3 cellular contexts compared by ENCODE assay signal in genomic region chr13:51803018-51803417, GRCh38.
TF ChIP-seq lines count a peak whose summit lies in the region.

No MANE protein-coding gene starts in this region.

TF ChIP-seq in A549, 52 proteins besides CTCF, POLR2A, EP300 and RAD21:
- TF ChIP-seq CHD2 (IDR thresholded peaks at IDR 0.05; ENCODE audit: low read length, partially characterized antibody) (no peak), BHLHE40 (IDR thresholded peaks at IDR 0.05; ENCODE audit: low read depth, low read length) (no peak), ESRRA (IDR thresholded peaks at IDR 0.05; ENCODE audit: borderline replicate concordance, low read length) (no peak), HOXB5 (CRISPR knock-in tag; IDR thresholded peaks at IDR 0.05) (no peak), HDAC2 (IDR thresholded peaks at IDR 0.05) (no peak), JUN (IDR thresholded peaks at IDR 0.05) (no peak), POLR2AphosphoS2 (conservative IDR thresholded peaks at IDR 0.05; ENCODE audit: low read length) (no peak), ZNF302 (CRISPR knock-in tag; IDR thresholded peaks at IDR 0.05) (no peak), HOXA7 (CRISPR knock-in tag; IDR thresholded peaks at IDR 0.05) (no peak), TP53 (CRISPR knock-in tag; IDR thresholded peaks at IDR 0.05) (no peak), ATOH8 (CRISPR knock-in tag; IDR thresholded peaks at IDR 0.05; ENCODE audit: low read depth) (no peak), CEBPB (IDR thresholded peaks at IDR 0.05) (no peak), MYC (IDR thresholded peaks at IDR 0.05; ENCODE audit: borderline replicate concordance, low read length) (no peak)

TF ChIP-seq in HCT116, 20 proteins besides CTCF, POLR2A, EP300 and RAD21:
- TF ChIP-seq EZH2phosphoT487 (IDR thresholded peaks at IDR 0.05; ENCODE audit: borderline replicate concordance) = no peak
- no peak for TF ChIP-seq POLR2AphosphoS5 (IDR thresholded peaks at IDR 0.05; ENCODE audit: low read depth, low read length)
- no peak for TF ChIP-seq SRF (IDR thresholded peaks at IDR 0.05; ENCODE audit: low read depth)
- no peak for TF ChIP-seq EZH2 (IDR thresholded peaks at IDR 0.05)
- TF ChIP-seq SP1 (IDR thresholded peaks at IDR 0.05; ENCODE audit: low read depth) = no peak
- TF ChIP-seq YY1 (IDR thresholded peaks at IDR 0.05; ENCODE audit: extremely low read depth, insufficient replicate concordance, low read depth, low read length) = no peak
- TF ChIP-seq ZFX (IDR thresholded peaks at IDR 0.05) = no peak
- no peak for TF ChIP-seq JUND (IDR thresholded peaks at IDR 0.05)
- TF ChIP-seq CBX3 (IDR thresholded peaks at IDR 0.05; ENCODE audit: low read depth) = no peak
- no peak for TF ChIP-seq CEBPB (IDR thresholded peaks at IDR 0.05; ENCODE audit: low read depth)
- TF ChIP-seq ZNF274 (IDR thresholded peaks at IDR 0.05; ENCODE audit: low read depth, low read length) = no peak
- no peak for TF ChIP-seq MAX (IDR thresholded peaks at IDR 0.05)
- TF ChIP-seq EGR1 (IDR thresholded peaks at IDR 0.05; ENCODE audit: low read depth) = no peak
- TF ChIP-seq ELF1 (IDR thresholded peaks at IDR 0.05; ENCODE audit: borderline replicate concordance, low read depth) = no peak
- TF ChIP-seq ZBTB33 (IDR thresholded peaks at IDR 0.05; ENCODE audit: extremely low read depth, insufficient replicate concordance, low read length) = no peak
- TF ChIP-seq FOSL1 (IDR thresholded peaks at IDR 0.05; ENCODE audit: low read depth) = no peak

TF ChIP-seq in K562, 482 proteins besides CTCF, POLR2A, EP300 and RAD21:
- no peak for TF ChIP-seq ZNF274 (IDR thresholded peaks at IDR 0.05; ENCODE audit: borderline replicate concordance, low read depth, low read length)
- TF ChIP-seq RFX1 (IDR thresholded peaks at IDR 0.05) = peak; percentile 45; the same call in 1 of the 2 replicates
